ENCODE assay signal across 10 cellular contexts in the genomic region with DNA sequence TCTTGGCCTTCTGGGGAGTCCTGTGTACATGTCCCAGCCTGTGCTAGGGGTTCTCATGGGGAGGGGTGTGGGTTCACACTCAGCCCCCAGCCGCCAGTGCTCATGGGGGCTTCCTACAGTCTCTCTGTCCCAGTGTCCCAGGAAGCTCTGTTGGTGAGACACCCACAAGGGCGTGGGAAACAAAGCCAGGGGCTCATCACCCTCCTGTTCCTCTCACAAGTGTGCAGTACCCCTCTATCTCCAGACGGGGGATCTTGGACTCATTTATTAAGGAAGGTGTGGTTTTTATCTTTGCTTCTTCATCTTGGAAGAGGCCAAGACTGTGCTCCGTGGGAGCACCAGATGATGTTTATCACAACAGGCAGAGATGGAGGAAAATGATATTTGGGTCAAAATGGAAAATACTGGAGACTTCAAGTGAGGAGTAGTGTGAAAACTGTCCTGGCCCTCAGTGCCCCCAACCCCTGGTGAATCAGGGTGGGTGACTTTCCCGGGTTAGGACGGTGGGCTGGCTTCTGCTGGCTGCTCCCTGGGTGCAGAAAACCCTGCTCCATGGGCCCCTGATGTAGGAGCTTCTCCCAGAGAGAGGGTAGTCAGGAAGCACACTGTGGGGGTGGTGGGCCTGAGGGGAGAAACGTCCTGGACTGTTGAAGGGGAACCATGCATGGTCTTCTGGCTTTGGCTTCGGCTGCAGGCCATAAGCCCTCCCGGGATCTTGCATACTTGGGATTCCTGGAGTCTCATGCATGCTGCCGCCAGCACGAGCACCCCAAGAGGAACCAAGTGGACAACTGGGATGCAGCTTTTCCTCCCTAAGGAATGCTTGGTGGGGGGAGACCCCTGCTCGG. TPM values are rescaled to one million over a fixed set of nuclear protein-coding genes. Genes with fewer than 3 reads are reported as not detected.
DNase-seq lines count a peak whose midpoint lies in the region; ATAC-seq, FAIRE-seq and TF ChIP-seq lines count a peak whose summit lies in the region.
"Had no signal": no experiment of that assay in that cellular context is flagged by ENCODE, and none has a peak within 500 bp of the region (broad histone marks: within the 10 kb centered on the region; RNA-seq: fewer than 3 reads in every experiment).

No MANE protein-coding gene starts in this region.

- no peaks in the 10 kb centered on the region for H3K9me3 ChIP-seq in A549

- DNase-seq in A549 (ENCODE audit: low read depth in 1 of 2, low spot score in 1 of 2) (peak; percentile 40 to 41), GM12864 (ENCODE audit: low read depth) (no peak), OCI-M1 (lab: John Stamatoyannopoulos, UW) (peak; percentile 16), glomerular visceral epithelial cell (ENCODE audit: extremely low spot score) (peak; percentile 85), GM20000 (ENCODE audit: low spot score) (no peak), NCI-H774 (lab: John Stamatoyannopoulos, UW) (no peak), NCI-H446 treated with DMSO at 0.1 percent for 48 hours (lab: John Stamatoyannopoulos, UW) (no peak)
- DNase-seq: T-cell had no signal

- POLR2A ChIA-PET in A549 (lab: Yijun Ruan, JAX) = no interaction called here

- ATAC-seq in A549 (peak; percentile 75 to 91; a peak in 5 of 6 replicates), HG02938 (IDR thresholded peaks at IDR 0.05; ENCODE audit: unreplicated experiment) (no peak)

- no peak for TF ChIP-seq EP300 in A549 (IDR thresholded peaks at IDR 0.05)

- no peak overlapping the region for H3K27ac ChIP-seq in A549

- TF ChIP-seq CTCF in A549 (IDR thresholded peaks at IDR 0.05) (no peak), GM12864 (IDR thresholded peaks at IDR 0.05; ENCODE audit: low read depth, low read length, missing control alignments) (peak; percentile 53), GM20000 (IDR thresholded peaks at IDR 0.05; ENCODE audit: extremely low read depth, missing control alignments) (no peak)

- CTCF ChIA-PET in A549 (lab: Yijun Ruan, JAX) = interaction anchor here (0.6 to 1.7 kb wide), 4 partner anchors 11 to 304 kb away, joined by 3 to 5 read pairs (median 3); no protein-coding TSS in a partner anchor

- no peak overlapping the region for H3K4me2 ChIP-seq in A549

- FAIRE-seq in A549 (lab: Jason Lieb, UNC) = no peak

- TF ChIP-seq RAD21 in A549 (conservative IDR thresholded peaks at IDR 0.05 in 1 of 2, IDR thresholded peaks at IDR 0.05 in 1 of 2) = peak in 1 of 2 experiments; percentile 6; a peak in 1 of 5 replicates

- TF ChIP-seq POLR2A in A549 (IDR thresholded peaks at IDR 0.05; ENCODE audit: low read length) = no peak

- no peak overlapping the region for H3K4me3 ChIP-seq in A549
- H3K4me3 ChIP-seq in GM12864 (ENCODE audit: low read depth, low read length) = no peak overlapping the region

- WGBS in A549 (ENCODE audit: missing lambda C conversion rate) = 65% methylated on average over 11 of the region's 12 CpGs

- H3K4me1 ChIP-seq in A549 = no peaks in the 10 kb centered on the region; the same call in 2 of the 3 replicates

TF ChIP-seq in A549, 52 proteins besides CTCF, POLR2A, EP300 and RAD21:
- TF ChIP-seq HDAC2 (IDR thresholded peaks at IDR 0.05) = no peak
- TF ChIP-seq ZC3H11A (IDR thresholded peaks at IDR 0.05) = no peak
- no peak for TF ChIP-seq KDM5A (IDR thresholded peaks at IDR 0.05)
TF ChIP-seq in A549: peak in this region for 0.

RNA-seq across cellular contexts. Expression of gene TMEM171, which starts 15.3 kb away (rescaled TPM):
- polyA plus RNA-seq in A549 (2011; rRNA removed) (1.5 and 1.7 TPM in 2 replicates), A549 (2017; fragmentation: RNase III; extraction: RNeasy Plus Mini Kit Qiagen cat#74134 plus additional on column Dnase treatment) (4.9 to 9.0 TPM (median 6.7 TPM) in 3 replicates)
- polyA plus RNA-seq in A549 (2012; cell fraction: cytosol; rRNA removed) = 2.7 and 3.4 TPM in 2 replicates
- polyA plus RNA-seq in A549 (2012; cell fraction: nucleus; rRNA removed) = 2.9 and 3.8 TPM in 2 replicates
- polyA minus RNA-seq in A549 (2011; rRNA and poly(A)+ RNA removed) = 0.45 and 0.68 TPM in 2 replicates

RNA-seq across cellular contexts. Expression of gene TMEM174, which starts 37.3 kb away (rescaled TPM):
- polyA plus RNA-seq in A549 (2011; rRNA removed) (not detected in 2 replicates), A549 (2017; fragmentation: RNase III; extraction: RNeasy Plus Mini Kit Qiagen cat#74134 plus additional on column Dnase treatment) (not detected in 3 replicates)
- not detected in 2 replicates for polyA plus RNA-seq in A549 (2012; cell fraction: cytosol; rRNA removed)
- polyA plus RNA-seq in A549 (2012; cell fraction: nucleus; rRNA removed) = not detected in 2 replicates
- not detected in 2 replicates for polyA minus RNA-seq in A549 (2011; rRNA and poly(A)+ RNA removed)
- polyA plus RNA-seq: esophagus had no signal

Comparison
In these comparisons a context has a peak if more than half of its experiments do, and no peak if none do; other contexts are left out.
1. DNase-seq: peak in A549 (2 of 2), OCI-M1 (single experiment) and glomerular visceral epithelial cell (single experiment); none in GM12864 (single experiment), GM20000 (single experiment), NCI-H774 (single experiment) and NCI-H446 treated with DMSO at 0.1 percent for 48 hours (single experiment).